In genomic region chr2:119236796-119237195, GRCh38 we compare ENCODE assay signal across 19 cellular contexts. TPM values are rescaled to one million over a fixed set of nuclear protein-coding genes. Genes with fewer than 3 reads are reported as not detected.
A peak's percentile ranks its signal among the peaks of the same experiment; 100 is the strongest.
DNase-seq lines count a peak whose midpoint lies in the region; ATAC-seq, FAIRE-seq and TF ChIP-seq lines count a peak whose summit lies in the region.
"Had no signal": no experiment of that assay in that cellular context is flagged by ENCODE, and none has a peak within 500 bp of the region (broad histone marks: within the 10 kb centered on the region; RNA-seq: fewer than 3 reads in every experiment).

No MANE protein-coding gene starts in this region.

- H3K9me3 ChIP-seq in Caco-2 (no peaks in the 10 kb centered on the region), mesenchymal stem cell (ENCODE audit: control insufficient read depth, low read length) (no peaks in the 10 kb centered on the region), trophoblast cell (ENCODE audit: insufficient read depth, low read depth, low read length) (peaks cover 3% of the 10 kb centered on the region), aorta (ENCODE audit: control insufficient read depth, low read length) (no peaks in the 10 kb centered on the region), HAP-1 (no peaks in the 10 kb centered on the region)
- H3K9me3 ChIP-seq: BE2C had no signal

- no peak overlapping the region for H2BK5ac ChIP-seq in mesenchymal stem cell (ENCODE audit: low read depth, low read length, poor library complexity, severe bottlenecking)
- no peak overlapping the region for H2BK5ac ChIP-seq in trophoblast cell (ENCODE audit: low read depth, low read length, poor library complexity)

- H3K14ac ChIP-seq in mesenchymal stem cell (ENCODE audit: low read length in 2 of 2) (peak overlapping the region in 1 of 2 experiments; percentile 74), trophoblast cell (ENCODE audit: low read length) (no peak overlapping the region)

- H2BK15ac ChIP-seq in mesenchymal stem cell (ENCODE audit: low read depth, poor library complexity, severe bottlenecking) = no peak overlapping the region

- peak overlapping the region; percentile 17 for H3K4me3 Mint-ChIP-seq in Caco-2 (ENCODE audit: unreplicated experiment)
- H3K4me3 Mint-ChIP-seq: CD4-positive, CD25-positive, alpha-beta regulatory T cell; CD8-positive, alpha-beta memory T cell had no signal

- peaks cover 49% of the 10 kb centered on the region for H3K4me1 Mint-ChIP-seq in Caco-2 (ENCODE audit: low read depth, unreplicated experiment)
- H3K4me1 Mint-ChIP-seq: CD4-positive, CD25-positive, alpha-beta regulatory T cell had no signal

- WGBS in mesenchymal stem cell = 100% methylated on average over 1 of the region's 1 CpG
- no CpG with 5 or more reads among the region's 1 CpG for WGBS in trophoblast cell (ENCODE audit: extremely low coverage, insufficient coverage, insufficient read length)
- 90 to 97% methylated on average over 1 of the region's 1 CpG for WGBS in aorta, 2 donors

- no peaks in the 10 kb centered on the region for H3K27me3 ChIP-seq in Caco-2 (replicated peaks; ENCODE audit: control insufficient read depth, insufficient read depth, low read length)
- H3K27me3 ChIP-seq in mesenchymal stem cell (ENCODE audit: control insufficient read depth in 1 of 2, insufficient read depth in 1 of 2, low read length in 2 of 2) = no peaks in the 10 kb centered on the region
- H3K27me3 ChIP-seq in trophoblast cell (ENCODE audit: insufficient read depth, low read length) = no peaks in the 10 kb centered on the region
- H3K27me3 ChIP-seq in aorta (ENCODE audit: control insufficient read depth in 1 of 2, insufficient read depth in 2 of 2, low read length in 1 of 2) = no peaks in the 10 kb centered on the region
- H3K27me3 ChIP-seq in HAP-1 (ENCODE audit: low read depth) = no peaks in the 10 kb centered on the region
- H3K27me3 ChIP-seq: BE2C had no signal

- no TSS peak for BruUV-seq in Caco-2 (replicated peaks; lab: Mats Ljungman, UMichigan)

- H3K4me3 ChIP-seq in Caco-2 (ENCODE audit: low read depth, low read length) (no peak overlapping the region), mesenchymal stem cell (ENCODE audit: insufficient read depth in 1 of 2, low read depth in 1 of 2, low read length in 2 of 2) (no peak overlapping the region), trophoblast cell (ENCODE audit: low read depth, low read length) (no peak overlapping the region), aorta (ENCODE audit: low read length in 2 of 2) (no peak overlapping the region), HAP-1 (no peak overlapping the region)

- POLR2A ChIA-PET in Caco-2 (lab: Charles Lee) = no interaction called here

- TF ChIP-seq CTCF in Caco-2 (IDR thresholded peaks at IDR 0.05; ENCODE audit: insufficient read depth in 1 of 2, low read depth in 1 of 2, low read length in 1 of 2, severe bottlenecking in 1 of 2, unreplicated experiment in 1 of 2) = no peak

- H2BK12ac ChIP-seq in mesenchymal stem cell (ENCODE audit: low read length in 2 of 2) (no peak overlapping the region), trophoblast cell (ENCODE audit: low read length) (no peak overlapping the region)

- H3K18ac ChIP-seq in mesenchymal stem cell (ENCODE audit: low read depth in 1 of 2, low read length in 2 of 2) (peak overlapping the region in 1 of 2 experiments; percentile 61), trophoblast cell (ENCODE audit: low read length) (no peak overlapping the region)

- H3K79me2 ChIP-seq in trophoblast cell (ENCODE audit: control insufficient read depth, insufficient read depth, low read length, poor library complexity) = peaks cover 5% of the 10 kb centered on the region

- intact Hi-C loops in Caco-2 (cut with micrococcal nuclease; ENCODE audit: unreplicated experiment) = no loop called here
- intact Hi-C loops in aorta (cut with DNase I) = no loop called here

- H4K91ac ChIP-seq in mesenchymal stem cell (ENCODE audit: low read length) = no peak overlapping the region
- H4K91ac ChIP-seq in trophoblast cell (ENCODE audit: low read depth, low read length) = no peak overlapping the region

- no peak overlapping the region for H3K23ac ChIP-seq in mesenchymal stem cell (ENCODE audit: low read length in 2 of 2)
- no peak overlapping the region for H3K23ac ChIP-seq in trophoblast cell (ENCODE audit: low read length)

- H2BK120ac ChIP-seq in mesenchymal stem cell (ENCODE audit: low read depth, low read length) = no peak overlapping the region
- no peak overlapping the region for H2BK120ac ChIP-seq in trophoblast cell (ENCODE audit: insufficient read depth, low read length, poor library complexity)

- no peak overlapping the region for H3K4ac ChIP-seq in mesenchymal stem cell (ENCODE audit: low read depth in 1 of 2, low read length in 2 of 2)
- H3K4ac ChIP-seq in trophoblast cell (ENCODE audit: low read depth, low read length) = no peak overlapping the region

- peaks cover 49% of the 10 kb centered on the region for H3K79me1 ChIP-seq in mesenchymal stem cell (replicated peaks; ENCODE audit: low read length, poor library complexity, severe bottlenecking)
- H3K79me1 ChIP-seq in trophoblast cell (ENCODE audit: low read length) = peaks cover 9% of the 10 kb centered on the region

- H3K27ac ChIP-seq in mesenchymal stem cell (ENCODE audit: low read length, poor library complexity, severe bottlenecking) (no peak overlapping the region), trophoblast cell (ENCODE audit: low read depth, low read length) (no peak overlapping the region), aorta (ENCODE audit: low read depth in 1 of 2, low read length in 2 of 2) (no peak overlapping the region)

- H4K12ac ChIP-seq in trophoblast cell (ENCODE audit: low read depth, low read length) = no peak overlapping the region

- ATAC-seq in aorta (ENCODE audit: low FRiP score) (no peak), HG02885 (IDR thresholded peaks at IDR 0.05; ENCODE audit: poor library complexity, unreplicated experiment) (no peak)

- TF ChIP-seq POLR2A in GM12891 (IDR thresholded peaks at IDR 0.05; ENCODE audit: low read depth, low read length) = no peak

- H3K9me3 Mint-ChIP-seq in Caco-2 (ENCODE audit: unreplicated experiment) = no peaks in the 10 kb centered on the region
- H3K9me3 Mint-ChIP-seq: CD8-positive, alpha-beta memory T cell had no signal

- peak overlapping the region; percentile 76 for H3K27ac Mint-ChIP-seq in Caco-2 (ENCODE audit: unreplicated experiment)
- H3K27ac Mint-ChIP-seq: CD4-positive, CD25-positive, alpha-beta regulatory T cell; CD8-positive, alpha-beta memory T cell had no signal

- peaks cover 5% of the 10 kb centered on the region for H3K36me3 Mint-ChIP-seq in Caco-2 (ENCODE audit: insufficient read depth, unreplicated experiment)
- H3K36me3 Mint-ChIP-seq: CD4-positive, CD25-positive, alpha-beta regulatory T cell; CD8-positive, alpha-beta memory T cell had no signal

- H3K9ac ChIP-seq in mesenchymal stem cell (ENCODE audit: low read length) (no peak overlapping the region), trophoblast cell (ENCODE audit: low read length) (peak overlapping the region; percentile 19)

- H2AK5ac ChIP-seq in mesenchymal stem cell (ENCODE audit: low read length, severe bottlenecking) = peak overlapping the region; percentile 46
- no peak overlapping the region for H2AK5ac ChIP-seq in trophoblast cell (ENCODE audit: low read length)

- H2AFZ ChIP-seq in mesenchymal stem cell (ENCODE audit: low read depth, low read length) (no peak overlapping the region), trophoblast cell (ENCODE audit: insufficient read depth, low read length, poor library complexity) (no peak overlapping the region)

- H3K4me2 ChIP-seq in mesenchymal stem cell (ENCODE audit: low read length, poor library complexity, severe bottlenecking) = no peak overlapping the region
- H3K4me2 ChIP-seq in trophoblast cell (ENCODE audit: low read length) = no peak overlapping the region

- no peaks in the 10 kb centered on the region for H3K27me3 Mint-ChIP-seq in Caco-2 (ENCODE audit: insufficient read depth, unreplicated experiment)

- H3K4me1 ChIP-seq in Caco-2 (peaks cover 34% of the 10 kb centered on the region), mesenchymal stem cell (ENCODE audit: control insufficient read depth, insufficient read depth, low read depth, low read length) (peaks cover 57% of the 10 kb centered on the region), trophoblast cell (ENCODE audit: control insufficient read depth in 1 of 2, insufficient read depth in 2 of 2, low read length in 2 of 2) (peaks cover 16% of the 10 kb centered on the region in 2 experiments), aorta (ENCODE audit: control insufficient read depth in 1 of 2, insufficient read depth in 2 of 2, low read length in 2 of 2) (peaks cover 0 to 1% of the 10 kb centered on the region in 2 donors), HAP-1 (no peaks in the 10 kb centered on the region)

- in situ Hi-C loops in HAP-1 (cut with MboI; ENCODE audit: low sequenced_read_pairs) = no loop called here

- peak; percentile 23 for FAIRE-seq in GM12891 (lab: Jason Lieb, UNC)
- FAIRE-seq: A204.1, D721Med, G401.6 had no signal

- CTCF ChIA-PET in Caco-2 (lab: Charles Lee) = interaction anchor here (0.7 kb wide), 1 partner anchor 21 kb away, joined by 6 read pairs; no protein-coding TSS in a partner anchor

- H4K8ac ChIP-seq in mesenchymal stem cell (ENCODE audit: low read length) (no peak overlapping the region), trophoblast cell (ENCODE audit: low read depth, low read length) (no peak overlapping the region)

- H3K36me3 ChIP-seq in Caco-2 (ENCODE audit: control insufficient read depth, insufficient read depth, low read length) = no peaks in the 10 kb centered on the region
- peaks cover 0 to 22% of the 10 kb centered on the region in 2 experiments for H3K36me3 ChIP-seq in mesenchymal stem cell (ENCODE audit: control insufficient read depth in 1 of 2, insufficient read depth in 2 of 2, low read depth in 1 of 2, low read length in 2 of 2)
- H3K36me3 ChIP-seq in trophoblast cell (ENCODE audit: control insufficient read depth in 1 of 2, insufficient read depth in 2 of 2, low read length in 2 of 2) = no peaks in the 10 kb centered on the region
- H3K36me3 ChIP-seq in aorta (ENCODE audit: control insufficient read depth in 1 of 2, insufficient read depth in 2 of 2, low read length in 1 of 2) = no peaks in the 10 kb centered on the region
- no peaks in the 10 kb centered on the region for H3K36me3 ChIP-seq in HAP-1 (replicated peaks)
- H3K36me3 ChIP-seq: BE2C had no signal

- DNase-seq in Caco-2 (peak in 1 of 2 experiments; percentile 43), GM12891 (ENCODE audit: insufficient read length, low spot score) (no peak), mesenchymal stem cell (no peak), trophoblast cell (no peak), aorta (no peak), HAP-1 (ENCODE audit: low spot score in 2 of 2) (no peak)
- DNase-seq in effector CD8-positive, alpha-beta T cell (lab: John Stamatoyannopoulos, UW) = no peak
- DNase-seq: ACHN; BE2C; C1 segment of cervical spinal cord; CD4-positive, CD25-positive, alpha-beta regulatory T cell; CD8-positive, alpha-beta memory T cell; COR-L47; GOT3; H7 had no signal

TF ChIP-seq in GM12891, 5 proteins besides CTCF, POLR2A, EP300 and RAD21 (continues in another document):
- no peak for TF ChIP-seq POU2F2 (IDR thresholded peaks at IDR 0.05; ENCODE audit: low read depth, low read length)

RNA-seq across cellular contexts. Expression of gene STEAP3, which starts 13.2 kb away (rescaled TPM):
- total RNA-seq in Caco-2 (2022) (20.1 and 20.4 TPM in 2 replicates), aorta (10 to 100 TPM in 1 of 2 donors, 1 to 10 TPM in 1; 8.0 to 20.3 TPM)
- 4.4 TPM for polyA plus RNA-seq in GM12891 (2012; ENCODE audit: low read depth, missing spikeins)
- 25.2 TPM for polyA plus RNA-seq in mesenchymal stem cell (2013, experiment 1 of 2)
- 25.9 TPM for polyA plus RNA-seq in mesenchymal stem cell (2013, experiment 2 of 2)
- polyA plus RNA-seq in trophoblast cell (2013) = 2.0 and 2.2 TPM in 2 replicates
- polyA plus RNA-seq in aorta = 1 to 10 TPM; 1.9 to 4.6 TPM
- total RNA-seq: CD4-positive, CD25-positive, alpha-beta regulatory T cell had no signal
- polyA plus RNA-seq: CD4-positive, CD25-positive, alpha-beta regulatory T cell had no signal
